ENCODE assay signal across 21 cellular contexts in the genomic region with DNA sequence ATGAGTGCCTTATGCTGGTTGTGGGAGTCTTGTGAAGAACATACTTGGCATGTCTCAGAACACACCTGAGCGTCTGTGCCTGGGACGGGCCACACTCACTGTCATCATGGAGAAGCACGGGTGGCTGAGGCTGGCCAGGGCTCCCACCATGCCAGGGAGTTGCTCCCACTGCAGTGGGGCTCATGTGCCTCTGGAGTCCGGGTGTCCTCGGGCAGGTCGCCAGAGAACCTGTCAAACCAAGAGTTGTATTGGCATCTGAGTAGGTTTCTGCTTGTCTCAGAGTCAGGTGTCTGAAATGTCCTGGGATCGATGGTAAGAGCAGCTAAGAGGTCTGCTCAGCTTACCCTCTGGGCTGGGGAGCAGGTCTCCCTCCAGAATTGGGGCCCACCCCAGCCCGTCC.
"Had no signal": no experiment of that assay in that cellular context is flagged by ENCODE, and none has a peak within 500 bp of the region (broad histone marks: within the 10 kb centered on the region; RNA-seq: fewer than 3 reads in every experiment).

No MANE protein-coding gene starts in this region.

- H3K9me3 ChIP-seq: esophagus muscularis mucosa, gastroesophageal sphincter, heart left ventricle, left lung, lower lobe of right lung, mucosa of descending colon had no signal

- H3K4me1 Mint-ChIP-seq: mesothelial cell of epicardium had no signal

- H3K4me2 ChIP-seq: hepatocyte had no signal

- DNase-seq: dermis blood vessel endothelial cell; dorsolateral prefrontal cortex; effector CD4-positive, alpha-beta T cell; effector memory CD4-positive, alpha-beta T cell; foreskin keratinocyte; heart left ventricle; hypothalamus; immature natural killer cell; islet precursor cell; left cardiac atrium; left lung; left ventricle myocardium superior; lower lobe of right lung; mesenchymal stem cell; mucosa of descending colon; naive B cell had no signal

- H3K4me1 ChIP-seq: esophagus muscularis mucosa, foreskin keratinocyte, heart left ventricle, left lung, lower lobe of right lung had no signal

- H3K27ac Mint-ChIP-seq: mesothelial cell of epicardium had no signal

- H3K4me3 Mint-ChIP-seq: immature natural killer cell, mesothelial cell of epicardium had no signal

- H3K4me3 ChIP-seq: coronary artery, dorsolateral prefrontal cortex, esophagus muscularis mucosa, gastroesophageal sphincter, heart left ventricle, hepatocyte, left lung, lower lobe of right lung, mucosa of descending colon had no signal

- H3K27ac ChIP-seq: coronary artery, esophagus muscularis mucosa, foreskin keratinocyte, gastroesophageal sphincter, heart left ventricle, hepatocyte, left lung, lower lobe of right lung had no signal

- H3K27me3 Mint-ChIP-seq: naive B cell had no signal

- H2AFZ ChIP-seq: hepatocyte had no signal

- H3K27me3 ChIP-seq: dorsolateral prefrontal cortex, esophagus muscularis mucosa, foreskin keratinocyte, gastroesophageal sphincter, heart left ventricle, hepatocyte, left lung had no signal

- ATAC-seq: foreskin keratinocyte, gastroesophageal sphincter, heart left ventricle, left cardiac atrium, left lung, left ventricle myocardium superior, lower lobe of right lung, mucosa of descending colon had no signal

- H3K9me3 Mint-ChIP-seq: mesothelial cell of epicardium, naive B cell had no signal
